Comparison of ENCODE assay signal across 9 cellular contexts in genomic region chr16:75252946-75253911, GRCh38. TPM values are rescaled to one million over a fixed set of nuclear protein-coding genes. Genes with fewer than 3 reads are reported as not detected.
DNase-seq lines count a peak whose midpoint lies in the region; ATAC-seq and TF ChIP-seq lines count a peak whose summit lies in the region.
"Had no signal": no experiment of that assay in that cellular context is flagged by ENCODE, and none has a peak within 500 bp of the region (broad histone marks: within the 10 kb centered on the region; RNA-seq: fewer than 3 reads in every experiment).

No MANE protein-coding gene starts in this region.

- H3K18ac ChIP-seq in trophoblast cell (ENCODE audit: low read length), result peak overlapping the region; percentile 98

- H3K27ac Mint-ChIP-seq in CD4-positive, alpha-beta T cell, result no peak overlapping the region
- peak overlapping the region; percentile 97 for H3K27ac Mint-ChIP-seq in WTC11

- no peak overlapping the region for H3K23ac ChIP-seq in trophoblast cell (ENCODE audit: low read length)

- H4K8ac ChIP-seq in trophoblast cell (ENCODE audit: low read depth, low read length), result peak overlapping the region; percentile 96

- H3K4me1 Mint-ChIP-seq in CD4-positive, alpha-beta T cell (ENCODE audit: low read depth), result peaks cover 5% of the 10 kb centered on the region
- peaks cover 84% of the 10 kb centered on the region for H3K4me1 Mint-ChIP-seq in WTC11

- peaks cover 63% of the 10 kb centered on the region for H3K27me3 ChIP-seq in CD4-positive, alpha-beta T cell (ENCODE audit: control insufficient read depth, insufficient read depth, low read length)
- no peaks in the 10 kb centered on the region for H3K27me3 ChIP-seq in trophoblast cell (ENCODE audit: insufficient read depth, low read length)

- intact Hi-C loops in CD4-positive, alpha-beta T cell (cut with DNase I, micrococcal nuclease), result no loop called here
- intact Hi-C loops in left cardiac atrium (cut with DNase I), result loop anchor here (5.0 to 10.0 kb wide), 2 partner anchors 52 to 54 kb away; no protein-coding TSS in a partner anchor

- peak overlapping the region; percentile 99 for H3K14ac ChIP-seq in trophoblast cell (ENCODE audit: low read length)

- peak overlapping the region; percentile 47 for H2AFZ ChIP-seq in trophoblast cell (ENCODE audit: insufficient read depth, low read length, poor library complexity)

- peak overlapping the region; percentile 95 for H2BK12ac ChIP-seq in trophoblast cell (ENCODE audit: low read length)

- H3K4me3 Mint-ChIP-seq in CD4-positive, alpha-beta T cell, result peak overlapping the region; percentile 30
- peak overlapping the region; percentile 43 for H3K4me3 Mint-ChIP-seq in WTC11

- peak overlapping the region; percentile 28 for H3K4me2 ChIP-seq in trophoblast cell (ENCODE audit: low read length)

- POLR2A ChIA-PET in CD4-positive, alpha-beta T cell (lab: Charles Lee), result no interaction called here
- POLR2A ChIA-PET in WTC11 (lab: Charles Lee), result interaction anchor here (0.6 to 5.9 kb wide), 8 partner anchors 8 to 265 kb away, joined by 3 to 57 read pairs (median 4); no protein-coding TSS in a partner anchor

- peaks cover 65% of the 10 kb centered on the region for H3K79me2 ChIP-seq in trophoblast cell (ENCODE audit: control insufficient read depth, insufficient read depth, low read length, poor library complexity)

- H3K36me3 Mint-ChIP-seq in CD4-positive, alpha-beta T cell (ENCODE audit: low read depth), result no peaks in the 10 kb centered on the region
- H3K36me3 Mint-ChIP-seq in WTC11, result no peaks in the 10 kb centered on the region

- H3K27me3 Mint-ChIP-seq in CD4-positive, alpha-beta T cell, result peaks cover 47% of the 10 kb centered on the region
- no peaks in the 10 kb centered on the region for H3K27me3 Mint-ChIP-seq in WTC11 (ENCODE audit: low read depth)

- peak overlapping the region; percentile 98 for H2AK5ac ChIP-seq in trophoblast cell (ENCODE audit: low read length)

- H2BK120ac ChIP-seq in trophoblast cell (ENCODE audit: insufficient read depth, low read length, poor library complexity), result peak overlapping the region; percentile 98

- no peak for DNase-seq in CD4-positive, alpha-beta T cell
- DNase-seq in WTC11 (ENCODE audit: low spot score) (peak; percentile 85), left cardiac atrium (peak; percentile 39), trophoblast cell (peak in 1 of 2 donors; percentile 39), left lobe of liver (ENCODE audit: low spot score) (no peak), KG1 (lab: John Stamatoyannopoulos, UW) (no peak), RPMI8226 (no peak)
- DNase-seq in activated CD8-positive, alpha-beta memory T cell treated with anti-CD3 and anti-CD28 coated beads, Interleukin-2, amount 50 U/mL, for 4 hours, result no peak
- DNase-seq: NCI-H1092 had no signal

- no peaks in the 10 kb centered on the region for H3K9me3 Mint-ChIP-seq in CD4-positive, alpha-beta T cell
- no peaks in the 10 kb centered on the region for H3K9me3 Mint-ChIP-seq in WTC11

- peaks cover 7 to 13% of the 10 kb centered on the region in 2 experiments for H3K36me3 ChIP-seq in trophoblast cell (ENCODE audit: control insufficient read depth in 1 of 2, insufficient read depth in 2 of 2, low read length in 2 of 2)

- H2BK5ac ChIP-seq in trophoblast cell (ENCODE audit: low read depth, low read length, poor library complexity), result peak overlapping the region; percentile 97

- no CpG with 5 or more reads among the region's 15 CpGs for WGBS in trophoblast cell (ENCODE audit: extremely low coverage, insufficient coverage, insufficient read length)

- peak overlapping the region; percentile 68 for H4K12ac ChIP-seq in trophoblast cell (ENCODE audit: low read depth, low read length)

- H3K9me3 ChIP-seq in CD4-positive, alpha-beta T cell (ENCODE audit: control insufficient read depth, low read length), result no peaks in the 10 kb centered on the region
- H3K9me3 ChIP-seq in trophoblast cell (ENCODE audit: insufficient read depth, low read depth, low read length), result no peaks in the 10 kb centered on the region

- H3K4me1 ChIP-seq in trophoblast cell (ENCODE audit: control insufficient read depth in 1 of 2, insufficient read depth in 2 of 2, low read length in 2 of 2), result peaks cover 77% of the 10 kb centered on the region in 2 experiments

- H3K27ac ChIP-seq in CD4-positive, alpha-beta T cell (ENCODE audit: low read depth, low read length), result no peak overlapping the region
- peak overlapping the region; percentile 99 for H3K27ac ChIP-seq in trophoblast cell (ENCODE audit: low read depth, low read length)

- H3K4ac ChIP-seq in trophoblast cell (ENCODE audit: low read depth, low read length), result peak overlapping the region; percentile 90

- CTCF ChIA-PET in CD4-positive, alpha-beta T cell (lab: Charles Lee), result no interaction called here
- CTCF ChIA-PET in WTC11 (lab: Charles Lee), result interaction anchor here (0.6 to 7.5 kb wide), 8 partner anchors 13 to 264 kb away, joined by 3 to 92 read pairs (median 3); no protein-coding TSS in a partner anchor

- H3K79me1 ChIP-seq in trophoblast cell (ENCODE audit: low read length), result peaks cover 61% of the 10 kb centered on the region

- no peak for ATAC-seq in CD4-positive, alpha-beta T cell (ENCODE audit: poor library complexity)
- ATAC-seq in WTC11 (peak; percentile 67), left cardiac atrium (peak in 1 of 2 donors; percentile 3), left lobe of liver (no peak)

- H4K91ac ChIP-seq in trophoblast cell (ENCODE audit: low read depth, low read length), result peak overlapping the region; percentile 99

- H3K9ac ChIP-seq in trophoblast cell (ENCODE audit: low read length), result no peak overlapping the region

- H3K4me3 ChIP-seq in trophoblast cell (ENCODE audit: low read depth, low read length), result no peak overlapping the region

- no peak for TF ChIP-seq CTCF in CD4-positive, alpha-beta T cell (IDR thresholded peaks at IDR 0.05)
- no peak for TF ChIP-seq CTCF in WTC11 (IDR thresholded peaks at IDR 0.05)

TF ChIP-seq in WTC11, 78 proteins besides CTCF, POLR2A, EP300 and RAD21 (continues in another document):
- TF ChIP-seq HMGA2 (CRISPR knock-in tag; IDR thresholded peaks at IDR 0.05), result no peak
- TF ChIP-seq, protein P1, sequence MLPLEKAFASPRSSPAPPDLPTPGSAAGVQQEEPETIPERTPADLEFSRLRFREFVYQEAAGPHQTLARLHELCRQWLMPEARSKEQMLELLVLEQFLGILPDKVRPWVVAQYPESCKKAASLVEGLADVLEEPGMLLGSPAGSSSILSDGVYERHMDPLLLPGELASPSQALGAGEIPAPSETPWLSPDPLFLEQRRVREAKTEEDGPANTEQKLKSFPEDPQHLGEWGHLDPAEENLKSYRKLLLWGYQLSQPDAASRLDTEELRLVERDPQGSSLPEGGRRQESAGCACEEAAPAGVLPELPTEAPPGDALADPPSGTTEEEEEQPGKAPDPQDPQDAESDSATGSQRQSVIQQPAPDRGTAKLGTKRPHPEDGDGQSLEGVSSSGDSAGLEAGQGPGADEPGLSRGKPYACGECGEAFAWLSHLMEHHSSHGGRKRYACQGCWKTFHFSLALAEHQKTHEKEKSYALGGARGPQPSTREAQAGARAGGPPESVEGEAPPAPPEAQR (CRISPR knock-in tag; IDR thresholded peaks at IDR 0.05), result no peak
- TF ChIP-seq ERG (CRISPR knock-in tag; IDR thresholded peaks at IDR 0.05), result no peak
- TF ChIP-seq PRRX2 (CRISPR knock-in tag; IDR thresholded peaks at IDR 0.05), result no peak
- no peak for TF ChIP-seq AR (CRISPR knock-in tag; IDR thresholded peaks at IDR 0.05)
- TF ChIP-seq ETV6 (CRISPR knock-in tag; IDR thresholded peaks at IDR 0.05), result peak; percentile 87

RNA-seq across cellular contexts. Expression of gene BCAR1, which starts 1.8 kb away (rescaled TPM):
- under 1 TPM; 0.08 to 0.17 TPM for total RNA-seq in CD4-positive, alpha-beta T cell
- total RNA-seq in WTC11 (2021) (87.3 to 95.6 TPM (median 88.6 TPM) in 3 replicates), left cardiac atrium (10 to 100 TPM; 46.5 to 65.9 TPM), left lobe of liver (39.2 TPM)
- polyA plus RNA-seq in trophoblast cell (2013), result 200 and 201 TPM in 2 replicates

RNA-seq across cellular contexts. Expression of gene CTRB1, which starts 34.4 kb away (rescaled TPM):
- total RNA-seq in CD4-positive, alpha-beta T cell, result not detected
- total RNA-seq in WTC11 (2021) (3.9 to 5.7 TPM (median 5.7 TPM) in 3 replicates), left cardiac atrium (1 to 10 TPM in 1 of 2 donors, under 1 TPM in 1; 0.39 to 1.4 TPM), left lobe of liver (9.7 TPM)
- 0.15 TPM in 1 of 2 replicates, not detected in the other for polyA plus RNA-seq in trophoblast cell (2013)

RNA-seq across cellular contexts. Expression of gene CTRB2, which starts 46.3 kb away (rescaled TPM):
- not detected for total RNA-seq in CD4-positive, alpha-beta T cell
- total RNA-seq in WTC11 (2021) (5.8 to 11.8 TPM (median 6.8 TPM) in 3 replicates), left cardiac atrium (not detected), left lobe of liver (12.7 TPM)
- 0.37 and 0.41 TPM in 2 replicates for polyA plus RNA-seq in trophoblast cell (2013)

Comparison
In these comparisons a context has a peak if more than half of its experiments do, and no peak if none do; other contexts are left out.
1. DNase-seq: peak in WTC11 (single experiment) and left cardiac atrium (single experiment); none in CD4-positive, alpha-beta T cell (0 of 10), activated CD8-positive, alpha-beta memory T cell treated with anti-CD3 and anti-CD28 coated beads, Interleukin-2, amount 50 U/mL, for 4 hours (single experiment), left lobe of liver (single experiment), KG1 (single experiment) and RPMI8226 (single experiment).
2. RNA of gene BCAR1, which starts 1.8 kb away (total RNA-seq): 87.3 to 95.6 TPM in WTC11, 46.5 to 65.9 TPM in left cardiac atrium and 39.2 TPM in left lobe of liver (single experiment); 0.08 to 0.17 TPM in CD4-positive, alpha-beta T cell; every median in the first group is over 10 times any median in the second.
3. intact Hi-C loops: an anchor here in left cardiac atrium (5.0 to 10.0 kb wide); none called in CD4-positive, alpha-beta T cell.